ENCODE assay signal across 14 cellular contexts in the genomic region with DNA sequence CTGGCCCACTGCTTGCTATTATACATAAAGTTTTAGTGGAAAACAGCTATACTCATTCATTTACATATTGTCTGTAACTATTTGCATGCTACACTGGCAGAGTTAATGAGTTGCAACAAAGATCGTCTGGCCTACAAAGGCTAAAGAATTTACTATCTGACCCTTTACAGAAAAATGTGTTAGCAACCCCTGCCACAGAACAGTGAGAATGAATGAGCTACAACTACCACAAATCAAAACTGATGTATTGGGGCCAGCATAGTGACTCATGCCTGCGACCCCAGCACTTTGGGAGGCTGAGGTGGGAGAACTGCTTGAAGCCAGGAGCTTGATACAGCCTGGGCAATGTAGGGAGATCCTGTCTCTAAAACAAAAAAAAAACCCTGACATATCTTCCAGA.
DNase-seq lines count a peak whose midpoint lies in the region; ATAC-seq and TF ChIP-seq lines count a peak whose summit lies in the region.
"Had no signal": no experiment of that assay in that cellular context is flagged by ENCODE, and none has a peak within 500 bp of the region (broad histone marks: within the 10 kb centered on the region; RNA-seq: fewer than 3 reads in every experiment).

No MANE protein-coding gene starts in this region.

- TF ChIP-seq EP300 in esophagus muscularis mucosa (IDR thresholded peaks at IDR 0.05) = no peak

- TF ChIP-seq POLR2A in esophagus muscularis mucosa (IDR thresholded peaks at IDR 0.05; ENCODE audit: low read depth) = no peak

- H3K9ac ChIP-seq in rectal smooth muscle tissue (ENCODE audit: low read length) = no peak overlapping the region

- TF ChIP-seq CTCF in esophagus muscularis mucosa (IDR thresholded peaks at IDR 0.05) (no peak), thoracic aorta (IDR thresholded peaks at IDR 0.05) (no peak)

- H3K4me3 ChIP-seq in esophagus muscularis mucosa (no peak overlapping the region), rectal smooth muscle tissue (ENCODE audit: low read length) (no peak overlapping the region), thoracic aorta (no peak overlapping the region)

- H3K4me1 ChIP-seq in esophagus muscularis mucosa (peaks cover 0 to 95% (median 79%) of the 10 kb centered on the region in 4 donors), rectal smooth muscle tissue (ENCODE audit: control insufficient read depth, insufficient read depth, low read length) (peaks cover 16% of the 10 kb centered on the region), thoracic aorta (ENCODE audit: control insufficient read depth in 1 of 2, low read depth in 2 of 2) (peaks cover 0 to 35% of the 10 kb centered on the region in 2 donors)

- intact Hi-C loops in esophagus muscularis mucosa (cut with DNase I) = loop anchor here (10.0 kb wide), 2 partner anchors 361 to 431 kb away; no protein-coding TSS in a partner anchor

- ATAC-seq in thoracic aorta (ENCODE audit: insufficient number of reproducible peaks, low FRiP score, low read depth) = no peak

- DNase-seq in esophagus muscularis mucosa (ENCODE audit: extremely low spot score) (no peak), thoracic aorta (ENCODE audit: low spot score) (no peak), GOT3 (lab: John Stamatoyannopoulos, UW) (no peak), midbrain (lab: John Stamatoyannopoulos, UW) (no peak), mesenteric fat pad (ENCODE audit: low spot score) (no peak)
- DNase-seq: C1 segment of cervical spinal cord; Calu3; CD4-positive, alpha-beta memory T cell; COR-L47; DMS153; DND-41; H7; HCEC 1CT had no signal

- H3K36me3 ChIP-seq in esophagus muscularis mucosa (peaks cover 0 to 98% (median 64%) of the 10 kb centered on the region in 4 donors), rectal smooth muscle tissue (ENCODE audit: control insufficient read depth, insufficient read depth, low read length) (peaks cover 21% of the 10 kb centered on the region), thoracic aorta (peaks cover 76% of the 10 kb centered on the region)

- H3K9me3 ChIP-seq in esophagus muscularis mucosa = no peaks in the 10 kb centered on the region
- no peaks in the 10 kb centered on the region for H3K9me3 ChIP-seq in thoracic aorta

- H3K27me3 ChIP-seq in esophagus muscularis mucosa (no peaks in the 10 kb centered on the region), rectal smooth muscle tissue (ENCODE audit: control insufficient read depth, insufficient read depth, low read length) (no peaks in the 10 kb centered on the region), thoracic aorta (replicated peaks; ENCODE audit: insufficient read depth) (no peaks in the 10 kb centered on the region)

- H3K27ac ChIP-seq in esophagus muscularis mucosa (replicated peaks in 1 of 4) (peak overlapping the region; percentile 63 to 75 (median 74)), rectal smooth muscle tissue (ENCODE audit: low read depth, low read length) (peak overlapping the region; percentile 55), thoracic aorta (peak overlapping the region; percentile 31 to 36)

- WGBS in esophagus muscularis mucosa = 31% methylated on average over 2 of the region's 2 CpGs
